10 cellular contexts compared by ENCODE assay signal in genomic region chr11:124725719-124726105, GRCh38. TPM values are rescaled to one million over a fixed set of nuclear protein-coding genes. Genes with fewer than 3 reads are reported as not detected.
DNase-seq lines count a peak whose midpoint lies in the region; ATAC-seq and TF ChIP-seq lines count a peak whose summit lies in the region.
"Had no signal": no experiment of that assay in that cellular context is flagged by ENCODE, and none has a peak within 500 bp of the region (broad histone marks: within the 10 kb centered on the region; RNA-seq: fewer than 3 reads in every experiment).

No MANE protein-coding gene starts in this region.

- H3K79me1 ChIP-seq in neuronal stem cell (ENCODE audit: low read depth, low read length), result no peaks in the 10 kb centered on the region

- ATAC-seq in GM19035 (IDR thresholded peaks at IDR 0.05; ENCODE audit: unreplicated experiment), result peak; percentile 22
- ATAC-seq in GM18867 (IDR thresholded peaks at IDR 0.05; ENCODE audit: unreplicated experiment), result no peak
- no peak for ATAC-seq in activated CD4-positive, CD25-positive, alpha-beta regulatory T cell treated with anti-CD3 and anti-CD28 coated beads, Interleukin-2, amount 50 U/mL, for 24 hours
- ATAC-seq in HG03095 (IDR thresholded peaks at IDR 0.05; ENCODE audit: unreplicated experiment), result no peak
- ATAC-seq: naive thymus-derived CD4-positive, alpha-beta T cell had no signal

- peaks cover 0 to 2% of the 10 kb centered on the region in 2 donors for H3K9me3 ChIP-seq in neuronal stem cell (replicated peaks in 1 of 2; ENCODE audit: control insufficient read depth in 2 of 2, insufficient read depth in 1 of 2, low read depth in 1 of 2, low read length in 2 of 2)

- H3K23ac ChIP-seq in neuronal stem cell (ENCODE audit: low read depth, low read length, poor library complexity), result no peak overlapping the region

- no peak overlapping the region for H3K4me2 ChIP-seq in neuronal stem cell (ENCODE audit: insufficient read depth, low read length, poor library complexity, severe bottlenecking)

- H3K4me3 ChIP-seq in brain microvascular endothelial cell (ENCODE audit: low read depth, low read length) (no peak overlapping the region), neuronal stem cell (ENCODE audit: low read length in 2 of 2) (no peak overlapping the region)

- TF ChIP-seq CTCF in brain microvascular endothelial cell (IDR thresholded peaks at IDR 0.05; ENCODE audit: low read depth, low read length, missing control alignments), result no peak

- DNase-seq in HT1080 (ENCODE audit: low read depth) (peak; percentile 92), brain microvascular endothelial cell (peak; percentile 35), neuronal stem cell (ENCODE audit: low spot score) (no peak), OCI-M2 (lab: John Stamatoyannopoulos, UW; ENCODE audit: unreplicated experiment) (no peak)
- DNase-seq: naive thymus-derived CD4-positive, alpha-beta T cell; T1000 had no signal

- H2AK5ac ChIP-seq in neuronal stem cell (ENCODE audit: low read depth, low read length), result no peak overlapping the region

- in situ Hi-C loops in brain microvascular endothelial cell (cut with HindIII; ENCODE audit: low pct_ligation_motif_present, low sequenced_read_pairs), result no loop called here

- H2BK15ac ChIP-seq in neuronal stem cell (ENCODE audit: low read length), result no peak overlapping the region

- H3K4me1 ChIP-seq in neuronal stem cell (ENCODE audit: control insufficient read depth in 2 of 2, insufficient read depth in 1 of 2, low read depth in 1 of 2, low read length in 2 of 2), result peaks cover 8 to 45% of the 10 kb centered on the region in 2 donors

- H4K91ac ChIP-seq in neuronal stem cell (ENCODE audit: low read depth, low read length, poor library complexity), result no peak overlapping the region

- H2BK120ac ChIP-seq in neuronal stem cell (ENCODE audit: low read depth, low read length), result no peak overlapping the region

- H3K9ac ChIP-seq in neuronal stem cell (ENCODE audit: low read depth, low read length, poor library complexity), result no peak overlapping the region

- no peak overlapping the region for H3K14ac ChIP-seq in neuronal stem cell (ENCODE audit: low read length)

- peak overlapping the region; percentile 87 for H2AFZ ChIP-seq in neuronal stem cell (ENCODE audit: low read length)

- no CpG with 5 or more reads among the region's 6 CpGs for WGBS in neuronal stem cell (ENCODE audit: extremely low coverage in 2 of 2, insufficient read length in 2 of 2, insufficient replicate concordance in 1 of 2), 2 donors

- no peaks in the 10 kb centered on the region for H3K36me3 ChIP-seq in brain microvascular endothelial cell (replicated peaks)
- H3K36me3 ChIP-seq in neuronal stem cell (replicated peaks in 1 of 2; ENCODE audit: control insufficient read depth in 2 of 2, insufficient read depth in 2 of 2, low read length in 2 of 2), result no peaks in the 10 kb centered on the region

- no peak overlapping the region for H2BK5ac ChIP-seq in neuronal stem cell (ENCODE audit: low read length)

- no peak overlapping the region for H3K4ac ChIP-seq in neuronal stem cell (ENCODE audit: low read length)

- no peak overlapping the region for H2BK12ac ChIP-seq in neuronal stem cell (ENCODE audit: low read length)

- no peak overlapping the region for H3K18ac ChIP-seq in neuronal stem cell (ENCODE audit: low read length)

- peaks cover 12% of the 10 kb centered on the region for H3K27me3 ChIP-seq in brain microvascular endothelial cell (replicated peaks)
- H3K27me3 ChIP-seq in neuronal stem cell (ENCODE audit: control insufficient read depth in 3 of 3, insufficient read depth in 3 of 3, low read depth in 1 of 3, low read length in 3 of 3), result peaks cover 0 to 10% (median 2%) of the 10 kb centered on the region in 3 experiments

- H4K8ac ChIP-seq in neuronal stem cell (ENCODE audit: low read depth, low read length), result no peak overlapping the region

- H3K27ac ChIP-seq in brain microvascular endothelial cell, result no peak overlapping the region
- H3K27ac ChIP-seq in neuronal stem cell (replicated peaks; ENCODE audit: low read length), result no peak overlapping the region

RNA-seq across cellular contexts. Expression of gene NRGN, which starts 14.0 kb away (rescaled TPM):
- total RNA-seq in HT1080 (2014; rRNA removed; shearing (Covaris generic)), result 9.1 and 17.5 TPM in 2 replicates
- 26.7 and 34.8 TPM in 2 replicates for polyA plus RNA-seq in HT1080 (2015; cell fraction: cytosol; rRNA removed)
- polyA plus RNA-seq in HT1080 (2015; cell fraction: nucleus; rRNA removed), result 13.8 and 16.4 TPM in 2 replicates
- 11.4 TPM for polyA plus RNA-seq in neuronal stem cell (2013, experiment 1 of 2)
- polyA plus RNA-seq in neuronal stem cell (2013, experiment 2 of 2), result 11.7 TPM
- polyA plus RNA-seq: naive thymus-derived CD4-positive, alpha-beta T cell had no signal

RNA-seq across cellular contexts. Expression of gene VSIG2, which starts 26.3 kb away (rescaled TPM):
- total RNA-seq in HT1080 (2014; rRNA removed; shearing (Covaris generic)), result not detected in 2 replicates
- not detected in 2 replicates for polyA plus RNA-seq in HT1080 (2015; cell fraction: cytosol; rRNA removed)
- not detected in 2 replicates for polyA plus RNA-seq in HT1080 (2015; cell fraction: nucleus; rRNA removed)
- not detected for polyA plus RNA-seq in neuronal stem cell (2013, experiment 1 of 2)
- polyA plus RNA-seq in neuronal stem cell (2013, experiment 2 of 2), result not detected

RNA-seq across cellular contexts. Expression of gene ESAM, which starts 36.4 kb away (rescaled TPM):
- total RNA-seq in HT1080 (2014; rRNA removed; shearing (Covaris generic)), result 0.43 and 0.66 TPM in 2 replicates
- 0.26 and 0.52 TPM in 2 replicates for polyA plus RNA-seq in HT1080 (2015; cell fraction: cytosol; rRNA removed)
- 1.4 and 1.7 TPM in 2 replicates for polyA plus RNA-seq in HT1080 (2015; cell fraction: nucleus; rRNA removed)
- polyA plus RNA-seq in neuronal stem cell (2013, experiment 1 of 2), result 0.07 TPM
- polyA plus RNA-seq in neuronal stem cell (2013, experiment 2 of 2), result 0.07 TPM

RNA-seq across cellular contexts. Expression of gene SPA17, which starts 52.0 kb away (rescaled TPM):
- 17.4 and 17.7 TPM in 2 replicates for total RNA-seq in HT1080 (2014; rRNA removed; shearing (Covaris generic))
- polyA plus RNA-seq in HT1080 (2015; cell fraction: cytosol; rRNA removed), result 24.9 and 35.9 TPM in 2 replicates
- polyA plus RNA-seq in HT1080 (2015; cell fraction: nucleus; rRNA removed), result 15.7 and 18.0 TPM in 2 replicates
- polyA plus RNA-seq in neuronal stem cell (2013, experiment 1 of 2), result 64.1 TPM
- polyA plus RNA-seq in neuronal stem cell (2013, experiment 2 of 2), result 64.0 TPM

RNA-seq across cellular contexts. Expression of gene SIAE, which starts 52.2 kb away (rescaled TPM):
- 4.3 and 5.5 TPM in 2 replicates for total RNA-seq in HT1080 (2014; rRNA removed; shearing (Covaris generic))
- 9.9 and 13.2 TPM in 2 replicates for polyA plus RNA-seq in HT1080 (2015; cell fraction: cytosol; rRNA removed)
- polyA plus RNA-seq in HT1080 (2015; cell fraction: nucleus; rRNA removed), result 31.9 and 34.6 TPM in 2 replicates
- 1.9 TPM for polyA plus RNA-seq in neuronal stem cell (2013, experiment 1 of 2)
- 1.9 TPM for polyA plus RNA-seq in neuronal stem cell (2013, experiment 2 of 2)

Comparison
In these comparisons a context has a peak if more than half of its experiments do, and no peak if none do; other contexts are left out.
1. DNase-seq: peak in HT1080 (single experiment) and brain microvascular endothelial cell (single experiment); none in neuronal stem cell (single experiment) and OCI-M2 (single experiment).